17 cellular contexts compared by ENCODE assay signal in genomic region chr22:46609724-46610161, GRCh38. TPM values are rescaled to one million over a fixed set of nuclear protein-coding genes. Genes with fewer than 3 reads are reported as not detected.
A peak's percentile ranks its signal among the peaks of the same experiment; 100 is the strongest.
DNase-seq lines count a peak whose midpoint lies in the region; ATAC-seq and TF ChIP-seq lines count a peak whose summit lies in the region.
"Had no signal": no experiment of that assay in that cellular context is flagged by ENCODE, and none has a peak within 500 bp of the region (broad histone marks: within the 10 kb centered on the region; RNA-seq: fewer than 3 reads in every experiment).

No MANE protein-coding gene starts in this region.

- DNase-seq in HCT116 (ENCODE audit: low read depth, low spot score) (no peak), SHP77 (lab: John Stamatoyannopoulos, UW) (no peak), dermis blood vessel endothelial cell (no peak), DMS53 treated with DMSO at 0.1 percent for 48 hours (lab: John Stamatoyannopoulos, UW; ENCODE audit: unreplicated experiment) (no peak), OCI-M1 (lab: John Stamatoyannopoulos, UW) (no peak)
- DNase-seq: AML-193; CD4-positive, alpha-beta memory T cell; GOT3; NCI-H1930; NCI-H2171; NCI-H446 treated with DMSO at 0.1 percent for 48 hours; NCI-H748 treated with DMSO at 0.1 percent for 48 hours; Peyer's patch; SHP77 treated with DMSO at 0.1 percent for 48 hours had no signal

- no TSS peak for BruUV-seq in HCT116 (replicated peaks; lab: Mats Ljungman, UMichigan)

- no peak for TF ChIP-seq RAD21 in HCT116 (IDR thresholded peaks at IDR 0.05; ENCODE audit: low read depth)

- no peaks in the 10 kb centered on the region for H3K36me3 ChIP-seq in BLaER1 treated with 17β-estradiol and CSF1 and Interleukin-3, amounts not matched to agents 10 nM and 100 nM
- H3K36me3 ChIP-seq in HCT116 (ENCODE audit: control insufficient read depth in 1 of 2, insufficient read depth in 2 of 2, low read length in 2 of 2) (no peaks in the 10 kb centered on the region), ectodermal cell (ENCODE audit: control insufficient read depth, insufficient read depth, low read length) (no peaks in the 10 kb centered on the region), mucosa of rectum (ENCODE audit: control insufficient read depth in 2 of 2, insufficient read depth in 2 of 2, low read length in 2 of 2) (no peaks in the 10 kb centered on the region)
- H3K36me3 ChIP-seq: Peyer's patch had no signal

- peaks cover 43 to 87% (median 81%) of the 10 kb centered on the region in 10 experiments for H3K4me1 ChIP-seq in BLaER1 treated with 17β-estradiol and CSF1 and Interleukin-3, amounts not matched to agents 10 nM and 100 nM
- H3K4me1 ChIP-seq in HCT116 (ENCODE audit: control insufficient read depth in 1 of 2, insufficient read depth in 2 of 2, low read length in 2 of 2) (no peaks in the 10 kb centered on the region; a peak in 1 of 4 replicates), ectodermal cell (ENCODE audit: control insufficient read depth, insufficient read depth, low read length) (peaks cover 31% of the 10 kb centered on the region), mucosa of rectum (ENCODE audit: control insufficient read depth in 2 of 2, insufficient read depth in 2 of 2, low read length in 2 of 2) (peaks cover 34 to 45% of the 10 kb centered on the region in 2 donors)

- peaks cover 0 to 22% (median 0%) of the 10 kb centered on the region in 11 experiments; a peak in 4 of 22 replicates for H3K27me3 ChIP-seq in BLaER1 treated with 17β-estradiol and CSF1 and Interleukin-3, amounts not matched to agents 10 nM and 100 nM
- H3K27me3 ChIP-seq in HCT116 (ENCODE audit: insufficient read depth, low read length) (no peaks in the 10 kb centered on the region), ectodermal cell (ENCODE audit: control insufficient read depth, insufficient read depth, low read length, poor library complexity, severe bottlenecking) (no peaks in the 10 kb centered on the region), mucosa of rectum (ENCODE audit: control insufficient read depth in 2 of 2, insufficient read depth in 2 of 2, low read length in 2 of 2) (no peaks in the 10 kb centered on the region)
- H3K27me3 ChIP-seq: Peyer's patch had no signal

- 90 to 91% methylated on average over 14 of the region's 14 CpGs for WGBS in ectodermal cell, 2 experiments

- TF ChIP-seq POLR2A in HCT116 (IDR thresholded peaks at IDR 0.05; ENCODE audit: borderline replicate concordance, extremely low read depth, insufficient read depth, insufficient read length), result no peak

- no peaks in the 10 kb centered on the region for H3K79me2 ChIP-seq in HCT116 (ENCODE audit: insufficient read depth, low read length)

- H4K20me1 ChIP-seq in BLaER1 treated with 17β-estradiol and CSF1 and Interleukin-3, amounts not matched to agents 10 nM and 100 nM, result peaks cover 15 to 86% (median 44%) of the 10 kb centered on the region in 11 experiments; a peak in 17 of 22 replicates
- H4K20me1 ChIP-seq in HCT116 (ENCODE audit: insufficient read depth), result no peaks in the 10 kb centered on the region

- H3K9me2 ChIP-seq in HCT116 (ENCODE audit: insufficient read depth), result no peaks in the 10 kb centered on the region

- peak overlapping the region in 1 of 11 experiments; percentile 44; a peak in 2 of 22 replicates for H3K9ac ChIP-seq in BLaER1 treated with 17β-estradiol and CSF1 and Interleukin-3, amounts not matched to agents 10 nM and 100 nM
- no peak overlapping the region for H3K9ac ChIP-seq in HCT116 (ENCODE audit: low read length)
- peak overlapping the region in 1 of 2 donors; percentile 53 for H3K9ac ChIP-seq in mucosa of rectum (ENCODE audit: low read depth in 1 of 2, low read length in 2 of 2)

- peak overlapping the region in 5 of 11 experiments; percentile 5 to 32 (median 14); a peak in 5 of 22 replicates for H3K27ac ChIP-seq in BLaER1 treated with 17β-estradiol and CSF1 and Interleukin-3, amounts not matched to agents 10 nM and 100 nM
- H3K27ac ChIP-seq in HCT116 (ENCODE audit: low read depth, low read length) (no peak overlapping the region; the same call in 1 of the 2 replicates), ectodermal cell (ENCODE audit: insufficient read depth, low read depth, low read length, poor library complexity, severe bottlenecking) (peak overlapping the region; percentile 44), mucosa of rectum (ENCODE audit: low read depth in 2 of 2, low read length in 2 of 2) (peak overlapping the region; percentile 58 to 77)
- H3K27ac ChIP-seq: Peyer's patch had no signal

- no peak overlapping the region for H3K4me3 ChIP-seq in BLaER1 treated with 17β-estradiol and CSF1 and Interleukin-3, amounts not matched to agents 10 nM and 100 nM
- H3K4me3 ChIP-seq in HCT116 (replicated peaks in 1 of 2; ENCODE audit: low read depth in 1 of 2, low read length in 2 of 2) (no peak overlapping the region), ectodermal cell (ENCODE audit: insufficient read depth, low read depth, low read length) (no peak overlapping the region), mucosa of rectum (ENCODE audit: low read length in 2 of 2) (no peak overlapping the region)
- H3K4me3 ChIP-seq: Peyer's patch had no signal

- intact Hi-C loops in HCT116 (cut with micrococcal nuclease), result no loop called here

- no peak overlapping the region for H2AFZ ChIP-seq in HCT116 (ENCODE audit: low read depth, low read length, poor library complexity, severe bottlenecking)

- POLR2A ChIA-PET in HCT116 (lab: Charles Lee), result no interaction called here

- H3K4me2 ChIP-seq in BLaER1 treated with 17β-estradiol and CSF1 and Interleukin-3, amounts not matched to agents 10 nM and 100 nM, result peak overlapping the region; percentile 9 to 74 (median 40); a peak in 19 of 22 replicates
- no peak overlapping the region for H3K4me2 ChIP-seq in HCT116 (ENCODE audit: low read length)

- TF ChIP-seq CTCF in HCT116 (IDR thresholded peaks at IDR 0.05 in 2 of 3, conservative IDR thresholded peaks at IDR 0.05 in 1 of 3; ENCODE audit: borderline replicate concordance in 1 of 3, insufficient read depth in 1 of 3, low read depth in 2 of 3, low read length in 2 of 3), result no peak

- 0 out of 2 replicates have a peak, but pooled peaks have one; percentile 6 for ATAC-seq in HCT116

- CTCF ChIA-PET in HCT116 (lab: Charles Lee), result no interaction called here

- RAD21 ChIA-PET in HCT116 (lab: Charles Lee; ENCODE audit: low non-redundant PET in 1 of 2, low total read pairs in 2 of 2, uncharacterized antibody in 2 of 2, unreplicated experiment in 2 of 2), result no interaction called here

- no peaks in the 10 kb centered on the region for H3K9me3 ChIP-seq in BLaER1 treated with 17β-estradiol and CSF1 and Interleukin-3, amounts not matched to agents 10 nM and 100 nM (replicated peaks in 1 of 11)
- H3K9me3 ChIP-seq in HCT116 (ENCODE audit: control insufficient read depth in 1 of 2, insufficient read depth in 1 of 2, low read depth in 1 of 2, low read length in 2 of 2) (no peaks in the 10 kb centered on the region), ectodermal cell (ENCODE audit: control insufficient read depth, low read length) (no peaks in the 10 kb centered on the region), mucosa of rectum (ENCODE audit: control insufficient read depth in 2 of 2, low read length in 2 of 2) (no peaks in the 10 kb centered on the region)
- H3K9me3 ChIP-seq: Peyer's patch had no signal

TF ChIP-seq in HCT116, 20 proteins besides CTCF, POLR2A, EP300 and RAD21:
- TF ChIP-seq, protein P1, sequence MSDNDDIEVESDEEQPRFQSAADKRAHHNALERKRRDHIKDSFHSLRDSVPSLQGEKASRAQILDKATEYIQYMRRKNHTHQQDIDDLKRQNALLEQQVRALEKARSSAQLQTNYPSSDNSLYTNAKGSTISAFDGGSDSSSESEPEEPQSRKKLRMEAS (IDR thresholded peaks at IDR 0.05), result no peak
- TF ChIP-seq ZNF274 (IDR thresholded peaks at IDR 0.05; ENCODE audit: low read depth, low read length), result no peak

RNA-seq across cellular contexts. Expression of gene GRAMD4, which starts 10.4 kb away (rescaled TPM):
- total RNA-seq in HCT116 (2021; ENCODE audit: unreplicated experiment), result 25.8 TPM
- polyA plus RNA-seq in HCT116 (2012), result 11.4 and 13.3 TPM in 2 replicates
- polyA plus RNA-seq in ectodermal cell (2013, experiment 1 of 4), result 22.2 TPM
- polyA plus RNA-seq in ectodermal cell (2013, experiment 2 of 4), result 22.1 TPM
- polyA plus RNA-seq in ectodermal cell (2013, experiment 3 of 4), result 28.1 TPM
- 22.0 TPM for polyA plus RNA-seq in ectodermal cell (2013, experiment 4 of 4)
- total RNA-seq in dermis blood vessel endothelial cell, result 48.8 and 58.5 TPM in 2 replicates
